In genomic region chr1:5659606-5660005, GRCh38 we compare ENCODE assay signal across 26 cellular contexts.
"Had no signal": no experiment of that assay in that cellular context is flagged by ENCODE, and none has a peak within 500 bp of the region (broad histone marks: within the 10 kb centered on the region; RNA-seq: fewer than 3 reads in every experiment).

No MANE protein-coding gene starts in this region.

- H3K9ac ChIP-seq: KMS-11, SK-N-SH had no signal

- H3K9me2 ChIP-seq: SK-N-SH had no signal

- H3K9me3 ChIP-seq: MG63, SJCRH30, SK-N-SH had no signal

- H3K4me3 ChIP-seq: MG63, SJCRH30 had no signal

- H3K27ac Mint-ChIP-seq: activated CD4-positive, alpha-beta T cell treated with anti-CD3 and anti-CD28 coated beads for 36 hours; activated CD8-positive, alpha-beta T cell treated with anti-CD3 and anti-CD28 coated beads for 36 hours; activated naive CD4-positive, alpha-beta T cell treated with anti-CD3 and anti-CD28 coated beads, Interleukin-2, amount 10 ng/mL, durations not matched to agents 7 days and 5 days; activated naive CD8-positive, alpha-beta T cell treated with anti-CD3 and anti-CD28 coated beads for 36 hours; activated T-cell treated with anti-CD3 and anti-CD28 coated beads, Interleukin-2, amount 50 U/mL, for 72 hours; activated T-helper 2 cell treated with anti-CD3 and anti-CD28 coated beads, Interferon-gamma antibody, Interleukin-2, Interleukin-4, amounts not matched to agents 10 μg/mL and 5 μg/mL and 100 μg/mL, durations not matched to agents 14 hours and 24 hours and 36 hours had no signal

- H3K4me1 ChIP-seq: SJCRH30 had no signal

- H3K27ac ChIP-seq: KMS-11, SJCRH30, VCaP had no signal

- H3K4me2 ChIP-seq: KMS-11, SK-N-SH had no signal

- H3K4me1 Mint-ChIP-seq: activated CD4-positive, alpha-beta T cell treated with anti-CD3 and anti-CD28 coated beads for 36 hours; activated naive CD4-positive, alpha-beta T cell treated with anti-CD3 and anti-CD28 coated beads, Interleukin-2, amount 10 ng/mL, durations not matched to agents 7 days and 5 days; activated naive CD8-positive, alpha-beta T cell treated with anti-CD3 and anti-CD28 coated beads for 36 hours had no signal

- H3K27me3 ChIP-seq: MG63 had no signal

- H3K9me3 Mint-ChIP-seq: activated CD8-positive, alpha-beta T cell treated with anti-CD3 and anti-CD28 coated beads for 36 hours; activated naive CD4-positive, alpha-beta T cell treated with anti-CD3 and anti-CD28 coated beads, Interleukin-2, amount 10 ng/mL, durations not matched to agents 7 days and 5 days; activated naive CD8-positive, alpha-beta T cell treated with anti-CD3 and anti-CD28 coated beads for 36 hours; activated T-helper 2 cell treated with anti-CD3 and anti-CD28 coated beads, Interferon-gamma antibody, Interleukin-2, Interleukin-4, amounts not matched to agents 10 μg/mL and 5 μg/mL and 100 μg/mL, durations not matched to agents 14 hours and 24 hours and 36 hours had no signal

- H3K4me3 Mint-ChIP-seq: activated CD4-positive, alpha-beta T cell treated with anti-CD3 and anti-CD28 coated beads for 36 hours; activated CD8-positive, alpha-beta T cell treated with anti-CD3 and anti-CD28 coated beads for 36 hours; activated naive CD4-positive, alpha-beta T cell treated with anti-CD3 and anti-CD28 coated beads, Interleukin-2, amount 10 ng/mL, durations not matched to agents 7 days and 5 days; activated naive CD8-positive, alpha-beta T cell treated with anti-CD3 and anti-CD28 coated beads for 36 hours; activated T-cell treated with anti-CD3 and anti-CD28 coated beads, Interleukin-2, amount 50 U/mL, for 72 hours had no signal

- H3K36me3 Mint-ChIP-seq: activated naive CD4-positive, alpha-beta T cell treated with anti-CD3 and anti-CD28 coated beads, Interleukin-2, amount 10 ng/mL, durations not matched to agents 7 days and 5 days; activated naive CD8-positive, alpha-beta T cell treated with anti-CD3 and anti-CD28 coated beads for 36 hours had no signal

- DNase-seq: activated CD4-positive, alpha-beta T cell treated with anti-CD3 and anti-CD28 coated beads for 36 hours; activated CD4-positive, alpha-beta T cell treated with anti-CD3 and anti-CD28 coated beads, Interleukin-2, amount 50 U/mL, for 1 hour; activated CD8-positive, alpha-beta memory T cell treated with anti-CD3 and anti-CD28 coated beads, Interleukin-2, amount 50 U/mL, for 4 hours; activated CD8-positive, alpha-beta T cell treated with anti-CD3 and anti-CD28 coated beads for 36 hours; activated gamma-delta T cell treated with Interleukin-2 at 50 U/mL for 16 hours; activated naive CD4-positive, alpha-beta T cell treated with anti-CD3 and anti-CD28 coated beads, Interleukin-2, amount 10 ng/mL, durations not matched to agents 7 days and 5 days; activated naive CD8-positive, alpha-beta T cell treated with anti-CD3 and anti-CD28 coated beads for 36 hours; activated T-cell treated with anti-CD3 and anti-CD28 coated beads, Interleukin-2, amount 50 U/mL, for 72 hours; anterior cingulate cortex; caudate nucleus; MG63; NCI-H1105 treated with DMSO at 0.1 percent for 48 hours; NCI-H1436 treated with DMSO at 0.1 percent for 48 hours; NCI-H187; NCI-H2081; NCI-H2227 treated with DMSO at 0.1 percent for 48 hours; NCI-H446 treated with DMSO at 0.1 percent for 48 hours; NCI-H524 treated with DMSO at 0.1 percent for 48 hours; NCI-H748 treated with DMSO at 0.1 percent for 48 hours; Right ventricle myocardium superior; SJCRH30; SK-N-SH; T-helper 1 cell had no signal

- H3K36me3 ChIP-seq: MG63, SJCRH30 had no signal
